1 cellular context compared by ENCODE assay signal in genomic region chr1:15057834-15058233, GRCh38.
TF ChIP-seq lines count a peak whose summit lies in the region.

No MANE protein-coding gene starts in this region.

TF ChIP-seq in WTC11, 78 proteins besides CTCF, POLR2A, EP300 and RAD21 (continued from another document):
- TF ChIP-seq PRRX2 (CRISPR knock-in tag; IDR thresholded peaks at IDR 0.05) (no peak), SMAD3 (CRISPR knock-in tag; IDR thresholded peaks at IDR 0.05; ENCODE audit: borderline replicate concordance) (no peak), E2F4 (CRISPR knock-in tag; IDR thresholded peaks at IDR 0.05; ENCODE audit: borderline replicate concordance, low read depth) (no peak)
TF ChIP-seq in WTC11: peak in this region for 0.
